ENCODE assay signal across 9 cellular contexts in the genomic region with DNA sequence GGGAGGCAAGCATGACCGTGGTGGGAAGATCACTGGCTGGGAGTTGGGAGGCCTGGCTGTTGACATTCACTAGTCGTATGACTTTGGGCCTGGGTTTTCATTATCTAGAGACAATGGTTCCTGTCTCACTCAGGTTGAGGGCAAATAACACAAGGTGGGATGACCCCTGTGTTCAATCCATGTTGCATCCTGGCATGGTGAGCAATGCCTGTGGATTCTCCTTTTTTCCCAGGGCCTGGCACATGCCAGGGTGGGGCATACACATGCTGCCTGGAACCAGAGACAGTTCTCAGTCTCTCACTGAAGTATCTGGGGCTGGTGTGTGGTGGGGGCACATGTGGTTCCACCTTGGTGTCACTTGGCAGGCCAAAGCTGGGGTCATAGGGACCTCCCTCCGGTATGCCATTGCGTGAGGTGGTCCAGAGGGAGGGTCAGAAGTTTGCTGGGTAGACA.
DNase-seq lines count a peak whose midpoint lies in the region; ATAC-seq and TF ChIP-seq lines count a peak whose summit lies in the region.
"Had no signal": no experiment of that assay in that cellular context is flagged by ENCODE, and none has a peak within 500 bp of the region (broad histone marks: within the 10 kb centered on the region; RNA-seq: fewer than 3 reads in every experiment).

No MANE protein-coding gene starts in this region.

- H3K36me3 ChIP-seq in DND-41 (ENCODE audit: insufficient read depth, low read length) (no peaks in the 10 kb centered on the region; the same call in 1 of the 2 replicates), rectal smooth muscle tissue (ENCODE audit: control insufficient read depth, insufficient read depth, low read length) (peaks cover 4% of the 10 kb centered on the region)
- H3K36me3 ChIP-seq: MG63 had no signal

- H3K4me1 ChIP-seq in DND-41 (ENCODE audit: insufficient read depth, low read length) (peaks cover 64% of the 10 kb centered on the region), rectal smooth muscle tissue (ENCODE audit: control insufficient read depth, insufficient read depth, low read length) (peaks cover 66% of the 10 kb centered on the region)

- H2AFZ ChIP-seq in DND-41 (ENCODE audit: low read depth, low read length): peak overlapping the region; percentile 86

- no peaks in the 10 kb centered on the region for H3K9me3 ChIP-seq in DND-41 (ENCODE audit: insufficient read depth, low read length, severe bottlenecking)
- H3K9me3 ChIP-seq: MG63 had no signal

- H3K27me3 ChIP-seq in DND-41 (ENCODE audit: insufficient read depth, low read length, poor library complexity) (no peaks in the 10 kb centered on the region), rectal smooth muscle tissue (ENCODE audit: control insufficient read depth, insufficient read depth, low read length) (no peaks in the 10 kb centered on the region)
- H3K27me3 ChIP-seq: MG63 had no signal

- H3K4me3 ChIP-seq in DND-41 (ENCODE audit: low read depth in 1 of 2, low read length in 2 of 2): peak overlapping the region; percentile 11 to 58; a peak in 3 of 4 replicates
- H3K4me3 ChIP-seq in fibroblast of pulmonary artery (replicated peaks; ENCODE audit: low read depth, low read length): peak overlapping the region; percentile 36
- peak overlapping the region; percentile 69 for H3K4me3 ChIP-seq in rectal smooth muscle tissue (ENCODE audit: low read length)

- H3K4me2 ChIP-seq in DND-41 (ENCODE audit: insufficient read depth, low read length): peak overlapping the region; percentile 80

- peaks cover 66% of the 10 kb centered on the region for H3K79me2 ChIP-seq in DND-41 (ENCODE audit: insufficient read depth, low read length)

- peaks cover 8% of the 10 kb centered on the region for H4K20me1 ChIP-seq in DND-41 (ENCODE audit: insufficient read depth, low read length)

- no peak for DNase-seq in DND-41
- no peak for DNase-seq in fibroblast of pulmonary artery (ENCODE audit: low read depth)
- DNase-seq in HCEC 1CT: no peak
- DNase-seq in NOMO-1 treated with dmso at 0.1 percent for 144 hours (lab: John Stamatoyannopoulos, UW; ENCODE audit: unreplicated experiment): no peak
- DNase-seq in SW 1271 (lab: John Stamatoyannopoulos, UW): no peak
- DNase-seq in UCSD-AML1 (lab: John Stamatoyannopoulos, UW; ENCODE audit: unreplicated experiment): no peak

- peak; percentile 2; the same call in 1 of the 3 replicates for ATAC-seq in DND-41 (ENCODE audit: insufficient read depth, low read depth)

- H3K9ac ChIP-seq in DND-41 (ENCODE audit: low read depth, low read length) (peak overlapping the region; percentile 55), rectal smooth muscle tissue (ENCODE audit: low read length) (no peak overlapping the region)

- H3K27ac ChIP-seq in DND-41 (ENCODE audit: low read length) (peak overlapping the region; percentile 81), VCaP (peak overlapping the region; percentile 94), rectal smooth muscle tissue (ENCODE audit: low read depth, low read length) (peak overlapping the region; percentile 91)

- TF ChIP-seq CTCF in DND-41 (IDR thresholded peaks at IDR 0.05; ENCODE audit: borderline replicate concordance, extremely low read depth, low read length, poor library complexity, severe bottlenecking) (no peak), VCaP (conservative IDR thresholded peaks at IDR 0.05) (no peak), fibroblast of pulmonary artery (IDR thresholded peaks at IDR 0.05; ENCODE audit: low read length, missing control alignments) (no peak)
